ENCODE assay signal across 29 cellular contexts in the genomic region with DNA sequence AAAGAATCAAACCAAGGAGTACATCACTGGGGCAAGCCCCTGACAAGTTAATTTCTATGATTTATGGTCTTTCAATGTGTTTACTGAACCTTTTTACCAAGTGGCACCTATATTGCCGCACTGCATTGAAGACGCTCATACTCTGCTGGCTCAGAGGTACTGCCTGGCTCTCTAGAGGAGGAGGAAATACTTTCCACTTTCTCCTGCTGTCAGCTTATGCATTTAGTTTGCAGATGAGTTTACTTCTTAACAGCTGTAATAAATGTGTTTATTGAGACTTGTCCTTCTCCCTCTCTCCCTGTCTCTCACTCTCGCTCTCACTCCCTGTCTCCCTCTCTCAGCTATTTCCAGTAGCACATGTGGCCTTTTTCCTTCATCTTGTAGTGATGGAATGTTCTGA.
"Had no signal": no experiment of that assay in that cellular context is flagged by ENCODE, and none has a peak within 500 bp of the region (broad histone marks: within the 10 kb centered on the region; RNA-seq: fewer than 3 reads in every experiment).

No MANE protein-coding gene starts in this region.

- H3K9me3 ChIP-seq: SJCRH30 had no signal

- DNase-seq: activated CD4-positive, alpha-beta T cell treated with anti-CD3 and anti-CD28 coated beads, Interleukin-2, amount 10 ng/mL, durations not matched to agents 24 days and 14 days; activated CD4-positive, alpha-beta T cell treated with anti-CD3 and anti-CD28 coated beads, Interleukin-2, amount 50 U/mL, for 4 hours; activated CD4-positive, CD25-positive, alpha-beta regulatory T cell; activated CD8-positive, alpha-beta T cell treated with anti-CD3 and anti-CD28 coated beads for 36 hours; activated effector memory CD4-positive, alpha-beta T cell treated with anti-CD3 and anti-CD28 coated beads, Interleukin-2, amount 50 U/mL, for 16 hours; activated naive CD4-positive, alpha-beta T cell; activated naive CD4-positive, alpha-beta T cell treated with anti-CD3 and anti-CD28 coated beads, Interleukin-2, amount 50 U/mL, for 16 hours; activated T-cell treated with anti-CD3 and anti-CD28 coated beads, Interleukin-2, amount 50 U/mL, for 1 hour; activated T-cell treated with anti-CD3 and anti-CD28 coated beads, Interleukin-2, amount 50 U/mL, for 72 hours; amniotic stem cell; aorta; Karpas-422; KBM-7; NCI-H1105; NCI-H1417 treated with DMSO at 0.1 percent for 48 hours; NCI-H187 treated with DMSO at 0.1 percent for 48 hours; NCI-H2081; NCI-H2171 treated with DMSO at 0.1 percent for 48 hours; NCI-H345; NCI-H524 treated with DMSO at 0.1 percent for 48 hours; SHP77; SJCRH30; T1000; WERI-Rb-1 had no signal

- H3K4me3 ChIP-seq: cardiac muscle cell, SJCRH30, SK-N-MC had no signal

- H3K27me3 ChIP-seq: cardiac muscle cell, SJCRH30 had no signal

- ATAC-seq: activated CD8-positive, alpha-beta T cell treated with anti-CD3 and anti-CD28 coated beads for 36 hours; activated T-cell treated with anti-CD3 and anti-CD28 coated beads, Interleukin-2, amount 50 U/mL, for 72 hours; activated T-helper 17 cell treated with anti-CD3 and anti-CD28 coated beads, Interleukin-2, amount 50 U/mL, for 72 hours; Panc1 had no signal

- H3K27ac Mint-ChIP-seq: activated CD4-positive, alpha-beta T cell treated with anti-CD3 and anti-CD28 coated beads, Interleukin-2, amount 10 ng/mL, durations not matched to agents 24 days and 14 days; activated CD8-positive, alpha-beta T cell treated with anti-CD3 and anti-CD28 coated beads for 36 hours; activated T-cell treated with anti-CD3 and anti-CD28 coated beads, Interleukin-2, amount 50 U/mL, for 72 hours; activated T-helper 17 cell treated with anti-CD3 and anti-CD28 coated beads, Interleukin-2, amount 50 U/mL, for 72 hours had no signal

- H3K27me3 Mint-ChIP-seq: central memory CD8-positive, alpha-beta T cell had no signal

- H3K27ac ChIP-seq: cardiac muscle cell, SJCRH30, SK-N-MC, WERI-Rb-1 had no signal

- H3K9me3 Mint-ChIP-seq: activated CD4-positive, alpha-beta T cell treated with anti-CD3 and anti-CD28 coated beads, Interleukin-2, amount 10 ng/mL, durations not matched to agents 24 days and 14 days; activated CD8-positive, alpha-beta T cell treated with anti-CD3 and anti-CD28 coated beads for 36 hours; activated T-cell treated with anti-CD3 and anti-CD28 coated beads, Interleukin-2, amount 50 U/mL, for 72 hours; activated T-helper 17 cell treated with anti-CD3 and anti-CD28 coated beads, Interleukin-2, amount 50 U/mL, for 72 hours; central memory CD8-positive, alpha-beta T cell had no signal

- H3K4me3 Mint-ChIP-seq: activated CD4-positive, alpha-beta T cell treated with anti-CD3 and anti-CD28 coated beads, Interleukin-2, amount 10 ng/mL, durations not matched to agents 24 days and 14 days; activated CD8-positive, alpha-beta T cell treated with anti-CD3 and anti-CD28 coated beads for 36 hours; activated T-cell treated with anti-CD3 and anti-CD28 coated beads, Interleukin-2, amount 50 U/mL, for 72 hours; activated T-helper 17 cell treated with anti-CD3 and anti-CD28 coated beads, Interleukin-2, amount 50 U/mL, for 72 hours; central memory CD8-positive, alpha-beta T cell had no signal

- H3K36me3 ChIP-seq: cardiac muscle cell, SJCRH30, WERI-Rb-1 had no signal
